8 cellular contexts compared by ENCODE assay signal in genomic region chr17:44221072-44221861, GRCh38. TPM values are rescaled to one million over a fixed set of nuclear protein-coding genes. Genes with fewer than 3 reads are reported as not detected.
DNase-seq lines count a peak whose midpoint lies in the region; ATAC-seq, FAIRE-seq and TF ChIP-seq lines count a peak whose summit lies in the region.

No MANE protein-coding gene starts in this region.

- no peaks in the 10 kb centered on the region for H4K20me1 ChIP-seq in endothelial cell of umbilical vein (replicated peaks; ENCODE audit: control insufficient read depth, extremely low read depth, insufficient read depth, low read length)

- no peaks in the 10 kb centered on the region for H3K9me3 ChIP-seq in CD8-positive, alpha-beta memory T cell (ENCODE audit: low read length)
- H3K9me3 ChIP-seq in endothelial cell of umbilical vein (replicated peaks; ENCODE audit: control insufficient read depth, insufficient read depth, low read length) (no peaks in the 10 kb centered on the region), mesodermal cell (ENCODE audit: control insufficient read depth, low read length) (no peaks in the 10 kb centered on the region)

- no peaks in the 10 kb centered on the region for H3K9me3 Mint-ChIP-seq in CD8-positive, alpha-beta memory T cell

- H3K4me3 ChIP-seq in CD8-positive, alpha-beta memory T cell (ENCODE audit: low read length) = peak overlapping the region; percentile 89
- peak overlapping the region; percentile 34 to 68 (median 46) for H3K4me3 ChIP-seq in endothelial cell of umbilical vein (replicated peaks in 1 of 3; ENCODE audit: insufficient read depth in 1 of 3, low read depth in 1 of 3, low read length in 3 of 3)
- peak overlapping the region; percentile 72 for H3K4me3 ChIP-seq in mesodermal cell (ENCODE audit: extremely low read depth, insufficient read depth, low read length, poor library complexity, severe bottlenecking)

- no peak for TF ChIP-seq CTCF in endothelial cell of umbilical vein (IDR thresholded peaks at IDR 0.05; ENCODE audit: extremely low read depth in 1 of 2, insufficient read depth in 1 of 2, low read depth in 1 of 2, low read length in 2 of 2)

- peaks cover 28% of the 10 kb centered on the region for H3K79me2 ChIP-seq in endothelial cell of umbilical vein (ENCODE audit: control insufficient read depth, insufficient read depth, low read length)

- no peaks in the 10 kb centered on the region for H3K36me3 ChIP-seq in CD8-positive, alpha-beta memory T cell (ENCODE audit: insufficient read depth, low read length)
- H3K36me3 ChIP-seq in endothelial cell of umbilical vein (ENCODE audit: control insufficient read depth in 2 of 2, extremely low read depth in 1 of 2, insufficient read depth in 2 of 2, low read length in 2 of 2) (peaks cover 5 to 7% of the 10 kb centered on the region in 2 experiments), mesodermal cell (ENCODE audit: control insufficient read depth, insufficient read depth, low read length) (peaks cover 12% of the 10 kb centered on the region)

- BruUV-seq in endothelial cell of umbilical vein (replicated peaks; lab: Mats Ljungman, UMichigan) = no TSS peak

- H3K4me2 ChIP-seq in endothelial cell of umbilical vein (ENCODE audit: insufficient read depth, low read length) = peak overlapping the region; percentile 86

- peak overlapping the region; percentile 89 to 100 (median 96) for H3K4me3 Mint-ChIP-seq in CD8-positive, alpha-beta memory T cell

- peak; percentile 50 for TF ChIP-seq POLR2A in endothelial cell of umbilical vein (IDR thresholded peaks at IDR 0.05; ENCODE audit: low read depth, low read length)

- peak; percentile 73 for FAIRE-seq in endothelial cell of umbilical vein (lab: Jason Lieb, UNC)

- no peak for ATAC-seq in GM21528 (IDR thresholded peaks at IDR 0.05; ENCODE audit: low FRiP score, unreplicated experiment)

- peak overlapping the region; percentile 20 for H2AFZ ChIP-seq in endothelial cell of umbilical vein (ENCODE audit: low read depth, low read length)

- H3K9ac ChIP-seq in endothelial cell of umbilical vein (replicated peaks; ENCODE audit: extremely low read depth, insufficient read depth, low read length) = peak overlapping the region; percentile 38

- no peaks in the 10 kb centered on the region for H3K9me1 ChIP-seq in endothelial cell of umbilical vein (replicated peaks; ENCODE audit: control insufficient read depth, extremely low read depth, insufficient read depth, low read length)

- intact Hi-C loops in endothelial cell of umbilical vein (cut with micrococcal nuclease) = loop anchor here (5.0 kb wide), 1 partner anchor 86 kb away; the partner anchor contains the start of gene RUNDC3A

- peaks cover 2 to 21% (median 4%) of the 10 kb centered on the region in 3 donors for H3K36me3 Mint-ChIP-seq in CD8-positive, alpha-beta memory T cell

- H3K4me1 ChIP-seq in CD8-positive, alpha-beta memory T cell (ENCODE audit: insufficient read depth, low read length) = peaks cover 28% of the 10 kb centered on the region
- H3K4me1 ChIP-seq in endothelial cell of umbilical vein (ENCODE audit: control insufficient read depth, extremely low read depth, insufficient read depth, low read length) (peaks cover 40% of the 10 kb centered on the region), mesodermal cell (ENCODE audit: control insufficient read depth, insufficient read depth, low read length, poor library complexity, severe bottlenecking) (peaks cover 8% of the 10 kb centered on the region)

- no peaks in the 10 kb centered on the region for H3K27me3 Mint-ChIP-seq in CD8-positive, alpha-beta memory T cell

- dilution Hi-C loops in endothelial cell of umbilical vein (cut with MboI; ENCODE audit: extremely low pct_ligation_motif_present, low sequenced_read_pairs) = no loop called here

- peak overlapping the region; percentile 80 to 99 (median 96) for H3K27ac Mint-ChIP-seq in CD8-positive, alpha-beta memory T cell

- H3K27ac ChIP-seq in CD8-positive, alpha-beta memory T cell (ENCODE audit: low read depth, low read length) = peak overlapping the region; percentile 59
- H3K27ac ChIP-seq in endothelial cell of umbilical vein (ENCODE audit: insufficient read depth, low read depth, low read length) = peak overlapping the region; percentile 72
- H3K27ac ChIP-seq in mesodermal cell (ENCODE audit: low read depth, low read length, severe bottlenecking) = peak overlapping the region; percentile 77

- H3K4me1 Mint-ChIP-seq in CD8-positive, alpha-beta memory T cell = peaks cover 24 to 33% (median 26%) of the 10 kb centered on the region in 3 donors

- no peaks in the 10 kb centered on the region for H3K27me3 ChIP-seq in CD8-positive, alpha-beta memory T cell (ENCODE audit: insufficient read depth, low read length, poor library complexity, severe bottlenecking)
- no peaks in the 10 kb centered on the region for H3K27me3 ChIP-seq in endothelial cell of umbilical vein (ENCODE audit: control insufficient read depth in 2 of 2, insufficient read depth in 2 of 2, low read length in 2 of 2)

- CTCF ChIA-PET in CD8-positive, alpha-beta memory T cell (lab: Charles Lee) = interaction anchor here (0.6 to 5.7 kb wide), 17 partner anchors 11 to 156 kb away, joined by 3 to 50 read pairs (median 3); partner anchors contain the start of genes GRN and TMUB2
- CTCF ChIA-PET in endothelial cell of umbilical vein (lab: Charles Lee) = interaction anchor here (0.7 to 7.3 kb wide), 19 partner anchors 10 to 302 kb away, joined by 3 to 68 read pairs (median 4); partner anchors contain the start of genes FAM171A2, RUNDC3A and SLC25A39

- DNase-seq in CD8-positive, alpha-beta memory T cell = peak; percentile 48 to 74 (median 68)
- DNase-seq in HuH-7 (ENCODE audit: low spot score) (peak; percentile 79), NOMO-1 treated with dmso at 0.1 percent for 144 hours (lab: John Stamatoyannopoulos, UW; ENCODE audit: unreplicated experiment) (peak; percentile 40), activated T-cell treated with anti-CD3 and anti-CD28 coated beads for 24 hours (ENCODE audit: low read depth) (peak; percentile 46), endothelial cell of umbilical vein (ENCODE audit: low read depth, low spot score) (peak; percentile 83)
- peak; percentile 49 to 79 (median 67) for DNase-seq in stimulated activated naive CD4-positive, alpha-beta T cell (lab: John Stamatoyannopoulos, UW)

- WGBS in mesodermal cell (ENCODE audit: insufficient coverage in 2 of 2), 2 experiments = 0 to 1% methylated on average over 37 to 43 of the region's 54 CpGs

- POLR2A ChIA-PET in CD8-positive, alpha-beta memory T cell (lab: Charles Lee) = interaction anchor here (0.6 to 6.2 kb wide), 15 partner anchors 11 to 132 kb away, joined by 3 to 58 read pairs (median 6); partner anchors contain the start of genes ATXN7L3, GRN, HDAC5 and RUNDC3A
- POLR2A ChIA-PET in endothelial cell of umbilical vein (lab: Charles Lee) = interaction anchor here (0.6 to 1.5 kb wide), 4 partner anchors 22 to 125 kb away, joined by 3 to 6 read pairs (median 4); partner anchors contain the start of gene ATXN7L3

RNA-seq across cellular contexts. Expression of gene UBTF, which starts 1.8 kb away (rescaled TPM):
- total RNA-seq in CD8-positive, alpha-beta memory T cell = 100 to 1,000 TPM; 186 to 199 TPM
- polyA plus RNA-seq in CD8-positive, alpha-beta memory T cell = 78.0 TPM
- 74.3 and 84.7 TPM in 2 replicates for total RNA-seq in endothelial cell of umbilical vein
- polyA plus RNA-seq in endothelial cell of umbilical vein = 10.8 and 14.7 TPM in 2 replicates
- polyA plus RNA-seq in endothelial cell of umbilical vein (2011; cell fraction: cytosol; rRNA removed) = 28.1 and 28.3 TPM in 2 replicates
- 48.7 and 49.3 TPM in 2 replicates for polyA plus RNA-seq in endothelial cell of umbilical vein (2011; cell fraction: nucleus; rRNA removed)
- polyA plus RNA-seq in endothelial cell of umbilical vein (2012) = 47.1 and 56.1 TPM in 2 replicates
- polyA minus RNA-seq in endothelial cell of umbilical vein = 23.8 and 24.3 TPM in 2 replicates
- 28.3 TPM for polyA minus RNA-seq in endothelial cell of umbilical vein (2011; cell fraction: cytosol; rRNA and poly(A)+ RNA removed)
- 17.2 and 26.2 TPM in 2 replicates for polyA minus RNA-seq in endothelial cell of umbilical vein (2011; cell fraction: nucleus; rRNA and poly(A)+ RNA removed)
- 40.7 TPM for polyA plus RNA-seq in mesodermal cell (2013, experiment 1 of 2)
- 41.7 TPM for polyA plus RNA-seq in mesodermal cell (2013, experiment 2 of 2)

RNA-seq across cellular contexts. Expression of gene ATXN7L3, which starts 21.6 kb away (rescaled TPM):
- total RNA-seq in CD8-positive, alpha-beta memory T cell = 100 to 1,000 TPM in 1 of 2 experiments, 10 to 100 TPM in 1; 96.6 to 111 TPM
- 15.4 TPM for polyA plus RNA-seq in CD8-positive, alpha-beta memory T cell
- total RNA-seq in endothelial cell of umbilical vein = 82.5 and 102 TPM in 2 replicates
- 50.7 and 61.3 TPM in 2 replicates for polyA plus RNA-seq in endothelial cell of umbilical vein
- polyA plus RNA-seq in endothelial cell of umbilical vein (2011; cell fraction: cytosol; rRNA removed) = 54.4 and 57.8 TPM in 2 replicates
- polyA plus RNA-seq in endothelial cell of umbilical vein (2011; cell fraction: nucleus; rRNA removed) = 139 and 153 TPM in 2 replicates
- polyA plus RNA-seq in endothelial cell of umbilical vein (2012) = 47.6 and 49.1 TPM in 2 replicates
- 74.9 and 97.1 TPM in 2 replicates for polyA minus RNA-seq in endothelial cell of umbilical vein
- 18.7 TPM for polyA minus RNA-seq in endothelial cell of umbilical vein (2011; cell fraction: cytosol; rRNA and poly(A)+ RNA removed)
- 36.1 and 38.2 TPM in 2 replicates for polyA minus RNA-seq in endothelial cell of umbilical vein (2011; cell fraction: nucleus; rRNA and poly(A)+ RNA removed)
- polyA plus RNA-seq in mesodermal cell (2013, experiment 1 of 2) = 72.6 TPM
- 63.1 TPM for polyA plus RNA-seq in mesodermal cell (2013, experiment 2 of 2)

RNA-seq across cellular contexts. Expression of gene TMUB2, which starts 34.5 kb away (rescaled TPM):
- total RNA-seq in CD8-positive, alpha-beta memory T cell = 10 to 100 TPM; 20.8 to 22.5 TPM
- polyA plus RNA-seq in CD8-positive, alpha-beta memory T cell = 37.5 TPM
- 39.5 and 43.6 TPM in 2 replicates for total RNA-seq in endothelial cell of umbilical vein
- polyA plus RNA-seq in endothelial cell of umbilical vein = 72.5 and 80.0 TPM in 2 replicates
- polyA plus RNA-seq in endothelial cell of umbilical vein (2011; cell fraction: cytosol; rRNA removed) = 50.3 and 55.3 TPM in 2 replicates
- 150 and 171 TPM in 2 replicates for polyA plus RNA-seq in endothelial cell of umbilical vein (2011; cell fraction: nucleus; rRNA removed)
- polyA plus RNA-seq in endothelial cell of umbilical vein (2012) = 32.2 and 40.6 TPM in 2 replicates
- 48.4 and 54.9 TPM in 2 replicates for polyA minus RNA-seq in endothelial cell of umbilical vein
- polyA minus RNA-seq in endothelial cell of umbilical vein (2011; cell fraction: cytosol; rRNA and poly(A)+ RNA removed) = 11.1 TPM
- 18.8 and 24.1 TPM in 2 replicates for polyA minus RNA-seq in endothelial cell of umbilical vein (2011; cell fraction: nucleus; rRNA and poly(A)+ RNA removed)
- polyA plus RNA-seq in mesodermal cell (2013, experiment 1 of 2) = 36.3 TPM
- polyA plus RNA-seq in mesodermal cell (2013, experiment 2 of 2) = 30.8 TPM

RNA-seq across cellular contexts. Expression of gene SLC4A1, which starts 46.7 kb away (rescaled TPM):
- total RNA-seq in CD8-positive, alpha-beta memory T cell = not detected
- not detected for polyA plus RNA-seq in CD8-positive, alpha-beta memory T cell
- total RNA-seq in endothelial cell of umbilical vein = not detected in 2 replicates
- not detected in 2 replicates for polyA plus RNA-seq in endothelial cell of umbilical vein
- not detected in 2 replicates for polyA plus RNA-seq in endothelial cell of umbilical vein (2011; cell fraction: cytosol; rRNA removed)
- polyA plus RNA-seq in endothelial cell of umbilical vein (2011; cell fraction: nucleus; rRNA removed) = not detected in 2 replicates
- polyA plus RNA-seq in endothelial cell of umbilical vein (2012) = not detected in 2 replicates
- polyA minus RNA-seq in endothelial cell of umbilical vein = not detected in 2 replicates
- polyA minus RNA-seq in endothelial cell of umbilical vein (2011; cell fraction: cytosol; rRNA and poly(A)+ RNA removed) = not detected
- polyA minus RNA-seq in endothelial cell of umbilical vein (2011; cell fraction: nucleus; rRNA and poly(A)+ RNA removed) = not detected in 2 replicates
- polyA plus RNA-seq in mesodermal cell (2013, experiment 1 of 2) = not detected
- not detected for polyA plus RNA-seq in mesodermal cell (2013, experiment 2 of 2)

RNA-seq across cellular contexts. Expression of gene ASB16, which starts 50.8 kb away (rescaled TPM):
- total RNA-seq in CD8-positive, alpha-beta memory T cell = under 1 TPM in 1 of 2 experiments, not detected in 1; 0.11 TPM
- 0.10 TPM for polyA plus RNA-seq in CD8-positive, alpha-beta memory T cell
- total RNA-seq in endothelial cell of umbilical vein = not detected in 2 replicates
- polyA plus RNA-seq in endothelial cell of umbilical vein = not detected in 2 replicates
- polyA plus RNA-seq in endothelial cell of umbilical vein (2011; cell fraction: cytosol; rRNA removed) = not detected in 2 replicates
- 0.17 and 0.20 TPM in 2 replicates for polyA plus RNA-seq in endothelial cell of umbilical vein (2011; cell fraction: nucleus; rRNA removed)
- 0.65 and 0.96 TPM in 2 replicates for polyA plus RNA-seq in endothelial cell of umbilical vein (2012)
- not detected in 2 replicates for polyA minus RNA-seq in endothelial cell of umbilical vein
- not detected for polyA minus RNA-seq in endothelial cell of umbilical vein (2011; cell fraction: cytosol; rRNA and poly(A)+ RNA removed)
- polyA minus RNA-seq in endothelial cell of umbilical vein (2011; cell fraction: nucleus; rRNA and poly(A)+ RNA removed) = 0.24 TPM in 1 of 2 replicates, not detected in the other
- polyA plus RNA-seq in mesodermal cell (2013, experiment 1 of 2) = not detected
- polyA plus RNA-seq in mesodermal cell (2013, experiment 2 of 2) = not detected
